In the genomic region with DNA sequence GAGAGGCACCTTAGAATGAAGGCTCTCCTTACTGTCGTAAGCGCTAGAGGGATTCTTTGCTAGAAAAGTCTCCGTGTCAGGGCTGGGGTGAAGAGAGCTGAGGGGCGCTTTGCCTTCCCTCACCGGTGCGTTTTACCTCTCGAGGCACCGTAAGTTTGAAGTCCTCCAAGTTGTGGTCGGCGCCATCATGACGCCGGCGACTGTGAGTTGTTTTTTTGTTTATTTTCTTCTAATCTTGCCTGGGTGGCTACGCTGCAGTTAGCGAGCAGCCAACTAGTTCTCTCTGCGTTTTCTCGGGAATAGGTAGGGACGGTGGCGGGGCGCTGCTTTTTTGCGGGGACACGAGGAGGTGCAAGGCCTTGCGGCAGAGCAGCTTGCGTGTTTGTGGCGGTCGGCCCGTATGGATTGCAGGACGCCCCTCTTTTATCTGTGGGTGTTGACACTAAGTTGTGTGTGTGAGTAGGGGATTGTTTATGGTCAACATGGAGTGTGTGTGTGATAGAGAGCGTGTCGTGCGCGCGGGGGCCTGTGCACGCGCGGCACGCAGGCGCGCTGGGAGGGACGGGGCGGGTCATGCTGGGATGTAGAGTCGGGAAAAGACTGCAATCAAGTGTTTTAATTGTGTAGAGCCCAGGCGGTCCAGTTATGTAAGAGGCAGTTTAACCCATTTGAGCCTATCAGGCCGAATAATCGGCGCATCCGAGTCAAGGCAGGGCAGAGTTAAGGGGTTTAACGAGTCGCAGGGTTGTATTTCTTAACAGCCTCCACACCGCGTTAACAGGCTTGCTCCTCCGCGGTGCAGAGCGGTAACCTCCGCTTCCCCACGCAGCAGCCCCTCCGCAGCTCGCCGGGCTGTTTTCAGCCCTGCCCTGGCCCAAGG, we compare ENCODE assay signal across 1 cellular context.
TF ChIP-seq lines count a peak whose summit lies in the region.

No MANE protein-coding gene starts in this region.

TF ChIP-seq in HepG2, 621 proteins besides CTCF, POLR2A, EP300 and RAD21 (continued from another document and continues in another):
- no peak for TF ChIP-seq JARID2 (CRISPR knock-in tag; IDR thresholded peaks at IDR 0.05; ENCODE audit: insufficient replicate concordance)
- TF ChIP-seq, protein P1, sequence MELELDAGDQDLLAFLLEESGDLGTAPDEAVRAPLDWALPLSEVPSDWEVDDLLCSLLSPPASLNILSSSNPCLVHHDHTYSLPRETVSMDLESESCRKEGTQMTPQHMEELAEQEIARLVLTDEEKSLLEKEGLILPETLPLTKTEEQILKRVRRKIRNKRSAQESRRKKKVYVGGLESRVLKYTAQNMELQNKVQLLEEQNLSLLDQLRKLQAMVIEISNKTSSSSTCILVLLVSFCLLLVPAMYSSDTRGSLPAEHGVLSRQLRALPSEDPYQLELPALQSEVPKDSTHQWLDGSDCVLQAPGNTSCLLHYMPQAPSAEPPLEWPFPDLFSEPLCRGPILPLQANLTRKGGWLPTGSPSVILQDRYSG (CRISPR knock-in tag; IDR thresholded peaks at IDR 0.05): no peak
- TF ChIP-seq FOSL1 (CRISPR knock-in tag; IDR thresholded peaks at IDR 0.05; ENCODE audit: borderline replicate concordance): no peak
- no peak for TF ChIP-seq ISX (CRISPR knock-in tag; conservative IDR thresholded peaks at IDR 0.05)
- TF ChIP-seq, protein P2, sequence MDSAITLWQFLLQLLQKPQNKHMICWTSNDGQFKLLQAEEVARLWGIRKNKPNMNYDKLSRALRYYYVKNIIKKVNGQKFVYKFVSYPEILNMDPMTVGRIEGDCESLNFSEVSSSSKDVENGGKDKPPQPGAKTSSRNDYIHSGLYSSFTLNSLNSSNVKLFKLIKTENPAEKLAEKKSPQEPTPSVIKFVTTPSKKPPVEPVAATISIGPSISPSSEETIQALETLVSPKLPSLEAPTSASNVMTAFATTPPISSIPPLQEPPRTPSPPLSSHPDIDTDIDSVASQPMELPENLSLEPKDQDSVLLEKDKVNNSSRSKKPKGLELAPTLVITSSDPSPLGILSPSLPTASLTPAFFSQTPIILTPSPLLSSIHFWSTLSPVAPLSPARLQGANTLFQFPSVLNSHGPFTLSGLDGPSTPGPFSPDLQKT (CRISPR knock-in tag; IDR thresholded peaks at IDR 0.05; ENCODE audit: borderline replicate concordance): no peak
- TF ChIP-seq ZNF703 (CRISPR knock-in tag; IDR thresholded peaks at IDR 0.05; ENCODE audit: borderline replicate concordance): no peak
- no peak for TF ChIP-seq FOXC1 (CRISPR knock-in tag; IDR thresholded peaks at IDR 0.05; ENCODE audit: borderline replicate concordance)
- TF ChIP-seq HMGA1 (CRISPR knock-in tag; conservative IDR thresholded peaks at IDR 0.05): no peak
- TF ChIP-seq ZNF329 (CRISPR knock-in tag; IDR thresholded peaks at IDR 0.05; ENCODE audit: low read depth): no peak
- TF ChIP-seq RARG (CRISPR knock-in tag; IDR thresholded peaks at IDR 0.05; ENCODE audit: low read depth): no peak
- no peak for TF ChIP-seq SIX4 (CRISPR knock-in tag; IDR thresholded peaks at IDR 0.05)
- no peak for TF ChIP-seq ZNF3 (CRISPR knock-in tag; IDR thresholded peaks at IDR 0.05)
- TF ChIP-seq, protein P3, sequence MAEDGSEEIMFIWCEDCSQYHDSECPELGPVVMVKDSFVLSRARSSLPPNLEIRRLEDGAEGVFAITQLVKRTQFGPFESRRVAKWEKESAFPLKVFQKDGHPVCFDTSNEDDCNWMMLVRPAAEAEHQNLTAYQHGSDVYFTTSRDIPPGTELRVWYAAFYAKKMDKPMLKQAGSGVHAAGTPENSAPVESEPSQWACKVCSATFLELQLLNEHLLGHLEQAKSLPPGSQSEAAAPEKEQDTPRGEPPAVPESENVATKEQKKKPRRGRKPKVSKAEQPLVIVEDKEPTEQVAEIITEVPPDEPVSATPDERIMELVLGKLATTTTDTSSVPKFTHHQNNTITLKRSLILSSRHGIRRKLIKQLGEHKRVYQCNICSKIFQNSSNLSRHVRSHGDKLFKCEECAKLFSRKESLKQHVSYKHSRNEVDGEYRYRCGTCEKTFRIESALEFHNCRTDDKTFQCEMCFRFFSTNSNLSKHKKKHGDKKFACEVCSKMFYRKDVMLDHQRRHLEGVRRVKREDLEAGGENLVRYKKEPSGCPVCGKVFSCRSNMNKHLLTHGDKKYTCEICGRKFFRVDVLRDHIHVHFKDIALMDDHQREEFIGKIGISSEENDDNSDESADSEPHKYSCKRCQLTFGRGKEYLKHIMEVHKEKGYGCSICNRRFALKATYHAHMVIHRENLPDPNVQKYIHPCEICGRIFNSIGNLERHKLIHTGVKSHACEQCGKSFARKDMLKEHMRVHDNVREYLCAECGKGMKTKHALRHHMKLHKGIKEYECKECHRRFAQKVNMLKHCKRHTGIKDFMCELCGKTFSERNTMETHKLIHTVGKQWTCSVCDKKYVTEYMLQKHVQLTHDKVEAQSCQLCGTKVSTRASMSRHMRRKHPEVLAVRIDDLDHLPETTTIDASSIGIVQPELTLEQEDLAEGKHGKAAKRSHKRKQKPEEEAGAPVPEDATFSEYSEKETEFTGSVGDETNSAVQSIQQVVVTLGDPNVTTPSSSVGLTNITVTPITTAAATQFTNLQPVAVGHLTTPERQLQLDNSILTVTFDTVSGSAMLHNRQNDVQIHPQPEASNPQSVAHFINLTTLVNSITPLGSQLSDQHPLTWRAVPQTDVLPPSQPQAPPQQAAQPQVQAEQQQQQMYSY (CRISPR knock-in tag; IDR thresholded peaks at IDR 0.05): no peak
- no peak for TF ChIP-seq HOXA5 (CRISPR knock-in tag; IDR thresholded peaks at IDR 0.05)
- TF ChIP-seq ZNF441 (CRISPR knock-in tag; IDR thresholded peaks at IDR 0.05; ENCODE audit: borderline replicate concordance): no peak
- no peak for TF ChIP-seq EZH2 (conservative IDR thresholded peaks at IDR 0.05; ENCODE audit: low read depth, low read length)
- TF ChIP-seq, protein P4, sequence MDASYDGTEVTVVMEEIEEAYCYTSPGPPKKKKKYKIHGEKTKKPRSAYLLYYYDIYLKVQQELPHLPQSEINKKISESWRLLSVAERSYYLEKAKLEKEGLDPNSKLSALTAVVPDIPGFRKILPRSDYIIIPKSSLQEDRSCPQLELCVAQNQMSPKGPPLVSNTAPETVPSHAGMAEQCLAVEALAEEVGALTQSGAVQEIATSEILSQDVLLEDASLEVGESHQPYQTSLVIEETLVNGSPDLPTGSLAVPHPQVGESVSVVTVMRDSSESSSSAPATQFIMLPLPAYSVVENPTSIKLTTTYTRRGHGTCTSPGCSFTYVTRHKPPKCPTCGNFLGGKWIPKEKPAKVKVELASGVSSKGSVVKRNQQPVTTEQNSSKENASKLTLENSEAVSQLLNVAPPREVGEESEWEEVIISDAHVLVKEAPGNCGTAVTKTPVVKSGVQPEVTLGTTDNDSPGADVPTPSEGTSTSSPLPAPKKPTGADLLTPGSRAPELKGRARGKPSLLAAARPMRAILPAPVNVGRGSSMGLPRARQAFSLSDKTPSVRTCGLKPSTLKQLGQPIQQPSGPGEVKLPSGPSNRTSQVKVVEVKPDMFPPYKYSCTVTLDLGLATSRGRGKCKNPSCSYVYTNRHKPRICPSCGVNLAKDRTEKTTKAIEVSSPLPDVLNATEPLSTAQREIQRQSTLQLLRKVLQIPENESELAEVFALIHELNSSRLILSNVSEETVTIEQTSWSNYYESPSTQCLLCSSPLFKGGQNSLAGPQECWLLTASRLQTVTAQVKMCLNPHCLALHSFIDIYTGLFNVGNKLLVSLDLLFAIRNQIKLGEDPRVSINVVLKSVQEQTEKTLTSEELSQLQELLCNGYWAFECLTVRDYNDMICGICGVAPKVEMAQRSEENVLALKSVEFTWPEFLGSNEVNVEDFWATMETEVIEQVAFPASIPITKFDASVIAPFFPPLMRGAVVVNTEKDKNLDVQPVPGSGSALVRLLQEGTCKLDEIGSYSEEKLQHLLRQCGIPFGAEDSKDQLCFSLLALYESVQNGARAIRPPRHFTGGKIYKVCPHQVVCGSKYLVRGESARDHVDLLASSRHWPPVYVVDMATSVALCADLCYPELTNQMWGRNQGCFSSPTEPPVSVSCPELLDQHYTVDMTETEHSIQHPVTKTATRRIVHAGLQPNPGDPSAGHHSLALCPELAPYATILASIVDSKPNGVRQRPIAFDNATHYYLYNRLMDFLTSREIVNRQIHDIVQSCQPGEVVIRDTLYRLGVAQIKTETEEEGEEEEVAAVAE (CRISPR knock-in tag; IDR thresholded peaks at IDR 0.05; ENCODE audit: borderline replicate concordance): no peak
- TF ChIP-seq ZBTB7A (CRISPR knock-in tag; IDR thresholded peaks at IDR 0.05): no peak
- no peak for TF ChIP-seq DPF2 (CRISPR knock-in tag; IDR thresholded peaks at IDR 0.05; ENCODE audit: borderline replicate concordance, low read depth)
- TF ChIP-seq HNRNPH1 (optimal IDR thresholded peaks at IDR 0.05; ENCODE audit: low read depth, low read length): no peak
- no peak for TF ChIP-seq ZFP90 (CRISPR knock-in tag; IDR thresholded peaks at IDR 0.05; ENCODE audit: borderline replicate concordance)
- TF ChIP-seq ZNF331 (CRISPR knock-in tag; IDR thresholded peaks at IDR 0.05): no peak
- 0 out of 2 replicates have a peak, but pooled peaks have one; percentile 37 for TF ChIP-seq ZNF468 (CRISPR knock-in tag; IDR thresholded peaks at IDR 0.05)
- TF ChIP-seq, protein P5, sequence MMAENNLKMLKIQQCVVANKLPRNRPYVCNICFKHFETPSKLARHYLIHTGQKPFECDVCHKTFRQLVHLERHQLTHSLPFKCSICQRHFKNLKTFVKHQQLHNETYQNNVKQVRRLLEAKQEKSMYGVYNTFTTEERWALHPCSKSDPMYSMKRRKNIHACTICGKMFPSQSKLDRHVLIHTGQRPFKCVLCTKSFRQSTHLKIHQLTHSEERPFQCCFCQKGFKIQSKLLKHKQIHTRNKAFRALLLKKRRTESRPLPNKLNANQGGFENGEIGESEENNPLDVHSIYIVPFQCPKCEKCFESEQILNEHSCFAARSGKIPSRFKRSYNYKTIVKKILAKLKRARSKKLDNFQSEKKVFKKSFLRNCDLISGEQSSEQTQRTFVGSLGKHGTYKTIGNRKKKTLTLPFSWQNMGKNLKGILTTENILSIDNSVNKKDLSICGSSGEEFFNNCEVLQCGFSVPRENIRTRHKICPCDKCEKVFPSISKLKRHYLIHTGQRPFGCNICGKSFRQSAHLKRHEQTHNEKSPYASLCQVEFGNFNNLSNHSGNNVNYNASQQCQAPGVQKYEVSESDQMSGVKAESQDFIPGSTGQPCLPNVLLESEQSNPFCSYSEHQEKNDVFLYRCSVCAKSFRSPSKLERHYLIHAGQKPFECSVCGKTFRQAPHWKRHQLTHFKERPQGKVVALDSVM (CRISPR knock-in tag; IDR thresholded peaks at IDR 0.05): no peak
- TF ChIP-seq, protein P6, sequence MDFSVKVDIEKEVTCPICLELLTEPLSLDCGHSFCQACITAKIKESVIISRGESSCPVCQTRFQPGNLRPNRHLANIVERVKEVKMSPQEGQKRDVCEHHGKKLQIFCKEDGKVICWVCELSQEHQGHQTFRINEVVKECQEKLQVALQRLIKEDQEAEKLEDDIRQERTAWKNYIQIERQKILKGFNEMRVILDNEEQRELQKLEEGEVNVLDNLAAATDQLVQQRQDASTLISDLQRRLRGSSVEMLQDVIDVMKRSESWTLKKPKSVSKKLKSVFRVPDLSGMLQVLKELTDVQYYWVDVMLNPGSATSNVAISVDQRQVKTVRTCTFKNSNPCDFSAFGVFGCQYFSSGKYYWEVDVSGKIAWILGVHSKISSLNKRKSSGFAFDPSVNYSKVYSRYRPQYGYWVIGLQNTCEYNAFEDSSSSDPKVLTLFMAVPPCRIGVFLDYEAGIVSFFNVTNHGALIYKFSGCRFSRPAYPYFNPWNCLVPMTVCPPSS (IDR thresholded peaks at IDR 0.05): no peak
- TF ChIP-seq, protein P7, sequence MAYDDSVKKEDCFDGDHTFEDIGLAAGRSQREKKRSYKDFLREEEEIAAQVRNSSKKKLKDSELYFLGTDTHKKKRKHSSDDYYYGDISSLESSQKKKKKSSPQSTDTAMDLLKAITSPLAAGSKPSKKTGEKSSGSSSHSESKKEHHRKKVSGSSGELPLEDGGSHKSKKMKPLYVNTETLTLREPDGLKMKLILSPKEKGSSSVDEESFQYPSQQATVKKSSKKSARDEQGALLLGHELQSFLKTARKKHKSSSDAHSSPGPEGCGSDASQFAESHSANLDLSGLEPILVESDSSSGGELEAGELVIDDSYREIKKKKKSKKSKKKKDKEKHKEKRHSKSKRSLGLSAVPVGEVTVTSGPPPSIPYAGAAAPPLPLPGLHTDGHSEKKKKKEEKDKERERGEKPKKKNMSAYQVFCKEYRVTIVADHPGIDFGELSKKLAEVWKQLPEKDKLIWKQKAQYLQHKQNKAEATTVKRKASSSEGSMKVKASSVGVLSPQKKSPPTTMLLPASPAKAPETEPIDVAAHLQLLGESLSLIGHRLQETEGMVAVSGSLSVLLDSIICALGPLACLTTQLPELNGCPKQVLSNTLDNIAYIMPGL (CRISPR knock-in tag; IDR thresholded peaks at IDR 0.05; ENCODE audit: borderline replicate concordance in 1 of 2, low read depth in 1 of 2): no peak
